In the genomic region with DNA sequence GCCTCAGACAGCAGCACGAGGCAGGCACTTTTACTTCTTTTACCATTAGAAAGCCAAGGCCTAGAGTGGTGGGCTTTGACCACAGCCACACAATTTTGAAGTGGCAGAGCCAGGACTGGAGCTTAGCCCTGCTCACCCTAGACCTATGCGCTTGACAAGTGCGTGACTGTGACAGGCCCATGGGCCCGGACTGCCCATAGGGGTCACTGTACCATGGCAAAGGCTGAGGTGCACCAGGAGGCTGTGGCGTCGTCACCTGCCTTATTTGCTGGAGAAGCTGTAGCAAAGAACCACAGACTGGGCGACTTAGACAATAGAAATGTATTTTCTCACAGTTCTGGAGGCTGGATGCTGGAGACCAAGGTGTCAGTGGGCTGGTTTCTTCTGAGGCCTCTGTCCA, we compare ENCODE assay signal across 1 cellular context.
TF ChIP-seq lines count a peak whose summit lies in the region.

No MANE protein-coding gene starts in this region.

TF ChIP-seq in HCT116, 20 proteins besides CTCF, POLR2A, EP300 and RAD21:
- TF ChIP-seq FOSL1 (IDR thresholded peaks at IDR 0.05; ENCODE audit: low read depth) (no peak), EZH2phosphoT487 (IDR thresholded peaks at IDR 0.05; ENCODE audit: borderline replicate concordance) (no peak), SIN3A (IDR thresholded peaks at IDR 0.05; ENCODE audit: low read depth) (no peak), CBX3 (IDR thresholded peaks at IDR 0.05; ENCODE audit: low read depth) (no peak), TCF7L2 (IDR thresholded peaks at IDR 0.05; ENCODE audit: borderline replicate concordance, extremely low read depth, insufficient read depth, insufficient read length) (no peak), CEBPB (IDR thresholded peaks at IDR 0.05; ENCODE audit: low read depth) (no peak), ZNF274 (IDR thresholded peaks at IDR 0.05; ENCODE audit: low read depth, low read length) (no peak), SP1 (IDR thresholded peaks at IDR 0.05; ENCODE audit: low read depth) (no peak), EZH2 (IDR thresholded peaks at IDR 0.05) (no peak), YY1 (IDR thresholded peaks at IDR 0.05; ENCODE audit: extremely low read depth, insufficient replicate concordance, low read depth, low read length) (no peak), POLR2AphosphoS5 (IDR thresholded peaks at IDR 0.05; ENCODE audit: low read depth, low read length) (no peak), EGR1 (IDR thresholded peaks at IDR 0.05; ENCODE audit: low read depth) (no peak), JUND (IDR thresholded peaks at IDR 0.05) (no peak), ELF1 (IDR thresholded peaks at IDR 0.05; ENCODE audit: borderline replicate concordance, low read depth) (no peak), SRF (IDR thresholded peaks at IDR 0.05; ENCODE audit: low read depth) (no peak), ZFX (IDR thresholded peaks at IDR 0.05) (no peak)
- TF ChIP-seq, protein P1, sequence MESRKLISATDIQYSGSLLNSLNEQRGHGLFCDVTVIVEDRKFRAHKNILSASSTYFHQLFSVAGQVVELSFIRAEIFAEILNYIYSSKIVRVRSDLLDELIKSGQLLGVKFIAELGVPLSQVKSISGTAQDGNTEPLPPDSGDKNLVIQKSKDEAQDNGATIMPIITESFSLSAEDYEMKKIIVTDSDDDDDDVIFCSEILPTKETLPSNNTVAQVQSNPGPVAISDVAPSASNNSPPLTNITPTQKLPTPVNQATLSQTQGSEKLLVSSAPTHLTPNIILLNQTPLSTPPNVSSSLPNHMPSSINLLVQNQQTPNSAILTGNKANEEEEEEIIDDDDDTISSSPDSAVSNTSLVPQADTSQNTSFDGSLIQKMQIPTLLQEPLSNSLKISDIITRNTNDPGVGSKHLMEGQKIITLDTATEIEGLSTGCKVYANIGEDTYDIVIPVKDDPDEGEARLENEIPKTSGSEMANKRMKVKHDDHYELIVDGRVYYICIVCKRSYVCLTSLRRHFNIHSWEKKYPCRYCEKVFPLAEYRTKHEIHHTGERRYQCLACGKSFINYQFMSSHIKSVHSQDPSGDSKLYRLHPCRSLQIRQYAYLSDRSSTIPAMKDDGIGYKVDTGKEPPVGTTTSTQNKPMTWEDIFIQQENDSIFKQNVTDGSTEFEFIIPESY (IDR thresholded peaks at IDR 0.05; ENCODE audit: extremely low read depth, insufficient replicate concordance, low read length): no peak
- TF ChIP-seq, protein P2, sequence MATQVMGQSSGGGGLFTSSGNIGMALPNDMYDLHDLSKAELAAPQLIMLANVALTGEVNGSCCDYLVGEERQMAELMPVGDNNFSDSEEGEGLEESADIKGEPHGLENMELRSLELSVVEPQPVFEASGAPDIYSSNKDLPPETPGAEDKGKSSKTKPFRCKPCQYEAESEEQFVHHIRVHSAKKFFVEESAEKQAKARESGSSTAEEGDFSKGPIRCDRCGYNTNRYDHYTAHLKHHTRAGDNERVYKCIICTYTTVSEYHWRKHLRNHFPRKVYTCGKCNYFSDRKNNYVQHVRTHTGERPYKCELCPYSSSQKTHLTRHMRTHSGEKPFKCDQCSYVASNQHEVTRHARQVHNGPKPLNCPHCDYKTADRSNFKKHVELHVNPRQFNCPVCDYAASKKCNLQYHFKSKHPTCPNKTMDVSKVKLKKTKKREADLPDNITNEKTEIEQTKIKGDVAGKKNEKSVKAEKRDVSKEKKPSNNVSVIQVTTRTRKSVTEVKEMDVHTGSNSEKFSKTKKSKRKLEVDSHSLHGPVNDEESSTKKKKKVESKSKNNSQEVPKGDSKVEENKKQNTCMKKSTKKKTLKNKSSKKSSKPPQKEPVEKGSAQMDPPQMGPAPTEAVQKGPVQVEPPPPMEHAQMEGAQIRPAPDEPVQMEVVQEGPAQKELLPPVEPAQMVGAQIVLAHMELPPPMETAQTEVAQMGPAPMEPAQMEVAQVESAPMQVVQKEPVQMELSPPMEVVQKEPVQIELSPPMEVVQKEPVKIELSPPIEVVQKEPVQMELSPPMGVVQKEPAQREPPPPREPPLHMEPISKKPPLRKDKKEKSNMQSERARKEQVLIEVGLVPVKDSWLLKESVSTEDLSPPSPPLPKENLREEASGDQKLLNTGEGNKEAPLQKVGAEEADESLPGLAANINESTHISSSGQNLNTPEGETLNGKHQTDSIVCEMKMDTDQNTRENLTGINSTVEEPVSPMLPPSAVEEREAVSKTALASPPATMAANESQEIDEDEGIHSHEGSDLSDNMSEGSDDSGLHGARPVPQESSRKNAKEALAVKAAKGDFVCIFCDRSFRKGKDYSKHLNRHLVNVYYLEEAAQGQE (IDR thresholded peaks at IDR 0.05; ENCODE audit: low read depth): no peak
- TF ChIP-seq, protein P3, sequence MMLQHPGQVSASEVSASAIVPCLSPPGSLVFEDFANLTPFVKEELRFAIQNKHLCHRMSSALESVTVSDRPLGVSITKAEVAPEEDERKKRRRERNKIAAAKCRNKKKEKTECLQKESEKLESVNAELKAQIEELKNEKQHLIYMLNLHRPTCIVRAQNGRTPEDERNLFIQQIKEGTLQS (IDR thresholded peaks at IDR 0.05): no peak
- TF ChIP-seq, protein P4, sequence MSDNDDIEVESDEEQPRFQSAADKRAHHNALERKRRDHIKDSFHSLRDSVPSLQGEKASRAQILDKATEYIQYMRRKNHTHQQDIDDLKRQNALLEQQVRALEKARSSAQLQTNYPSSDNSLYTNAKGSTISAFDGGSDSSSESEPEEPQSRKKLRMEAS (IDR thresholded peaks at IDR 0.05): no peak
